In the genomic region with DNA sequence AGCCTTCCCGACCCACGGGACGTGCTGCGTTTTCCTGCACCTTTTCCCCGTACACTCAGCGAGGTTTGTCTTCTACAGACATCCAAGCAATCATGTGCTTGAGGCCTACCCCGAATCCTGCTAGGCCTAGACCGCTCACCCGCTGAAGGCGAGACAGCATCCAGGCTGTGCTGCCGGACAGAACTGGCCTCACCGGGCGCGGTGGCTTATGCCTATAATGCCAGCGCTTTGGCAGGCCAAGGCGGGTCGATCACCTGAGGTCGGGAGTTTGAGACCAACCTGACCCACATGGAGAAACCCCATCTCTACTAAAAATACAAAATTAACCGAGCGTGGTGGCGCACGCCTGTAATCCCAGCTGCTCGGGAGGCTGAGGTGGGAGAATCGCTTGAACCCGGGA, we compare ENCODE assay signal across 22 cellular contexts.
"Had no signal": no experiment of that assay in that cellular context is flagged by ENCODE, and none has a peak within 500 bp of the region (broad histone marks: within the 10 kb centered on the region; RNA-seq: fewer than 3 reads in every experiment).

No MANE protein-coding gene starts in this region.

- H3K36me3 Mint-ChIP-seq: natural killer cell treated with Interleukin-12 subunit alpha and Interleukin-12 subunit beta and Interleukin-15 and Interleukin-18, amount 100 ng/mL, for 72 hours had no signal

- H3K4me1 Mint-ChIP-seq: memory B cell, mesothelial cell of epicardium had no signal

- H3K79me2 ChIP-seq: hepatocyte, parathyroid adenoma had no signal

- H3K27me3 Mint-ChIP-seq: memory B cell; naive B cell; natural killer cell treated with Interleukin-12 subunit alpha and Interleukin-12 subunit beta and Interleukin-15 and Interleukin-18, amount 100 ng/mL, for 72 hours; progenitor cell of endocrine pancreas; stimulated activated memory B cell treated with anti-CD40 and anti-IgM and Interleukin-4, amounts not matched to agents 10 μg/mL and 1 μg/mL and 100 μg/mL, for 72 hours; stimulated activated naive CD8-positive, alpha-beta T cell treated with anti-CD3 and anti-CD28 coated beads, Interleukin-15, Interleukin-2, amounts not matched to agents 100 ng/mL and 50 ng/mL, for 24 hours had no signal

- H3K4me3 ChIP-seq: hepatocyte, lung, mucosa of descending colon, neural progenitor cell, thoracic aorta, tibial nerve, upper lobe of right lung, uterus had no signal

- H2AFZ ChIP-seq: hepatocyte, neural progenitor cell, parathyroid adenoma had no signal

- H3K27ac Mint-ChIP-seq: mesothelial cell of epicardium; natural killer cell treated with Interleukin-12 subunit alpha and Interleukin-12 subunit beta and Interleukin-15 and Interleukin-18, amount 100 ng/mL, for 72 hours; neural progenitor cell; progenitor cell of endocrine pancreas; stimulated activated memory B cell treated with anti-CD40 and anti-IgM and Interleukin-4, amounts not matched to agents 10 μg/mL and 1 μg/mL and 100 μg/mL, for 72 hours; stimulated activated naive CD8-positive, alpha-beta T cell treated with anti-CD3 and anti-CD28 coated beads, Interleukin-15, Interleukin-2, amounts not matched to agents 100 ng/mL and 50 ng/mL, for 24 hours had no signal

- H3K9me3 ChIP-seq: mucosa of descending colon, thoracic aorta, tibial nerve, upper lobe of right lung, uterus had no signal

- H3K27me3 ChIP-seq: hepatocyte, neural progenitor cell, tibial nerve, upper lobe of right lung, uterus had no signal

- DNase-seq: cortex of kidney; kidney; mucosa of descending colon; naive B cell; stimulated activated CD4-positive, alpha-beta T cell treated with anti-CD3 and anti-CD28 coated beads, Interleukin-2, amount 100 ng/mL, for 24 hours; stimulated activated CD4-positive, alpha-beta T cell treated with anti-CD3 and anti-CD28 coated beads, Interleukin-4, amount 100 ng/mL, for 24 hours; upper lobe of right lung; uterus had no signal

- H3K4me3 Mint-ChIP-seq: memory B cell; mesothelial cell of epicardium; naive B cell; natural killer cell treated with Interleukin-12 subunit alpha and Interleukin-12 subunit beta and Interleukin-15 and Interleukin-18, amount 100 ng/mL, for 72 hours; neural progenitor cell; stimulated activated memory B cell treated with anti-CD40 and anti-IgM and Interleukin-4, amounts not matched to agents 10 μg/mL and 1 μg/mL and 100 μg/mL, for 72 hours; stimulated activated naive CD8-positive, alpha-beta T cell treated with anti-CD3 and anti-CD28 coated beads, Interleukin-15, Interleukin-2, amounts not matched to agents 100 ng/mL and 50 ng/mL, for 24 hours had no signal

- H3K4me2 ChIP-seq: hepatocyte, neural progenitor cell had no signal

- ATAC-seq: left lobe of liver; mucosa of descending colon; natural killer cell treated with Interleukin-12 subunit alpha and Interleukin-12 subunit beta and Interleukin-15 and Interleukin-18, amount 100 ng/mL, for 72 hours; sciatic nerve; stimulated activated memory B cell treated with anti-CD40 and anti-IgM and Interleukin-4, amounts not matched to agents 10 μg/mL and 1 μg/mL and 100 μg/mL, for 72 hours; upper lobe of right lung had no signal

- H3K9me3 Mint-ChIP-seq: memory B cell; mesothelial cell of epicardium; naive B cell; natural killer cell treated with Interleukin-12 subunit alpha and Interleukin-12 subunit beta and Interleukin-15 and Interleukin-18, amount 100 ng/mL, for 72 hours; neural progenitor cell; stimulated activated memory B cell treated with anti-CD40 and anti-IgM and Interleukin-4, amounts not matched to agents 10 μg/mL and 1 μg/mL and 100 μg/mL, for 72 hours; stimulated activated naive CD8-positive, alpha-beta T cell treated with anti-CD3 and anti-CD28 coated beads, Interleukin-15, Interleukin-2, amounts not matched to agents 100 ng/mL and 50 ng/mL, for 24 hours had no signal

- H3K27ac ChIP-seq: hepatocyte, neural progenitor cell, parathyroid adenoma, tibial nerve, upper lobe of right lung, uterus had no signal

- H3K36me3 ChIP-seq: neural progenitor cell, uterus had no signal

- H3K9ac ChIP-seq: neural progenitor cell, parathyroid adenoma had no signal

- H3K4me1 ChIP-seq: parathyroid adenoma, upper lobe of right lung, uterus had no signal
